21 cellular contexts compared by ENCODE assay signal in the genomic region with DNA sequence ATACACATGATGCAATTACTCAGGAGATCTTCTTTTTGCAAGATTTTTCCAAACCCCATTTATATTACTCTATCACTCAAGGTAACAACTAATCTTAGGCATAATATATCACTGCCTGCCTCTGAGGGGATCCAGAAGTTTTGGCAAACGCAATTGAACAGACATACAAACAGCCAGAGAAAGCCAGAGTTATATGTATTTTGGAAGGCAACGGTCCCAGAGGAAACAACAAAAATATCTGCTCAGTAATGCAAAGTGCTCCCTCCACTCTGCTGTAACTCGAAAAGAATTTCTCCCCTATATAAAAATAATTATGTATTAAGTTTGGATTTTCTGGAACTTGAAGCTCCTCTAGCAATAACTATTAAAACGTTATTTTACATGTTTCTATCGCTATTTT. TPM values are rescaled to one million over a fixed set of nuclear protein-coding genes. Genes with fewer than 3 reads are reported as not detected.
DNase-seq lines count a peak whose midpoint lies in the region; ATAC-seq and TF ChIP-seq lines count a peak whose summit lies in the region.
"Had no signal": no experiment of that assay in that cellular context is flagged by ENCODE, and none has a peak within 500 bp of the region (broad histone marks: within the 10 kb centered on the region; RNA-seq: fewer than 3 reads in every experiment).

No MANE protein-coding gene starts in this region.

- peak overlapping the region; percentile 5 to 45 for H3K18ac ChIP-seq in mesenchymal stem cell (ENCODE audit: low read depth in 1 of 2, low read length in 2 of 2)

- peak overlapping the region; percentile 97 for H3K27ac ChIP-seq in PC-3 (ENCODE audit: low read length)
- H3K27ac ChIP-seq in brain microvascular endothelial cell, result peak overlapping the region; percentile 96
- peak overlapping the region; percentile 97 for H3K27ac ChIP-seq in mesenchymal stem cell (ENCODE audit: low read length, poor library complexity, severe bottlenecking)
- H3K27ac ChIP-seq in smooth muscle cell (ENCODE audit: low read depth), result peak overlapping the region; percentile 81
- H3K27ac ChIP-seq: HL-60 had no signal

- no peak overlapping the region for H3K4ac ChIP-seq in mesenchymal stem cell (ENCODE audit: low read depth in 1 of 2, low read length in 2 of 2)

- H3K36me3 ChIP-seq in PC-3 (ENCODE audit: low read depth, low read length), result no peaks in the 10 kb centered on the region
- H3K36me3 ChIP-seq in brain microvascular endothelial cell (replicated peaks), result no peaks in the 10 kb centered on the region
- H3K36me3 ChIP-seq in mesenchymal stem cell (ENCODE audit: control insufficient read depth in 1 of 2, insufficient read depth in 2 of 2, low read depth in 1 of 2, low read length in 2 of 2), result no peaks in the 10 kb centered on the region
- H3K36me3 ChIP-seq in smooth muscle cell (ENCODE audit: low read depth), result no peaks in the 10 kb centered on the region

- CTCF ChIA-PET in PC-3 (lab: Charles Lee), result no interaction called here

- peaks cover 34% of the 10 kb centered on the region for H3K4me1 ChIP-seq in PC-3 (ENCODE audit: insufficient read depth, low read length)
- H3K4me1 ChIP-seq in mesenchymal stem cell (ENCODE audit: control insufficient read depth, insufficient read depth, low read depth, low read length), result peaks cover 9% of the 10 kb centered on the region
- peaks cover 6% of the 10 kb centered on the region for H3K4me1 ChIP-seq in smooth muscle cell (ENCODE audit: low read depth)

- H3K23ac ChIP-seq in mesenchymal stem cell (ENCODE audit: low read length in 2 of 2), result no peak overlapping the region

- peak overlapping the region in 1 of 2 experiments; percentile 49 for H2BK12ac ChIP-seq in mesenchymal stem cell (ENCODE audit: low read length in 2 of 2)

- H3F3A ChIP-seq in PC-3 (ENCODE audit: low read length, unreplicated experiment), result peaks cover 10% of the 10 kb centered on the region
- H3F3A ChIP-seq in smooth muscle cell (ENCODE audit: low read depth), result peaks cover 9% of the 10 kb centered on the region

- H3K79me2 ChIP-seq in PC-3 (ENCODE audit: low read length), result no peaks in the 10 kb centered on the region
- H3K79me2 ChIP-seq in smooth muscle cell (ENCODE audit: low read depth), result no peaks in the 10 kb centered on the region

- H4K8ac ChIP-seq in mesenchymal stem cell (ENCODE audit: low read length), result no peak overlapping the region

- 0 out of 2 replicates have a peak, but pooled peaks cover 6% of the 10 kb centered on the region for H3K9me2 ChIP-seq in PC-3 (replicated peaks; ENCODE audit: low read length)

- H2BK5ac ChIP-seq in mesenchymal stem cell (ENCODE audit: low read depth, low read length, poor library complexity, severe bottlenecking), result no peak overlapping the region

- TF ChIP-seq CTCF in PC-3 (conservative IDR thresholded peaks at IDR 0.05; ENCODE audit: low read depth, low read length) (no peak), brain microvascular endothelial cell (IDR thresholded peaks at IDR 0.05; ENCODE audit: low read depth, low read length, missing control alignments) (no peak), smooth muscle cell (IDR thresholded peaks at IDR 0.05; ENCODE audit: borderline replicate concordance, insufficient read depth, poor library complexity, severe bottlenecking) (no peak)

- BruUV-seq in PC-3 (replicated peaks; lab: Mats Ljungman, UMichigan), result no TSS peak

- intact Hi-C loops in PC-3 (cut with micrococcal nuclease), result no loop called here

- POLR2A ChIA-PET in PC-3 (lab: Charles Lee; ENCODE audit: unreplicated experiment), result no interaction called here

- WGBS in mesenchymal stem cell, result 93% methylated on average over 2 of the region's 5 CpGs
- 93% methylated on average over 5 of the region's 5 CpGs for WGBS in smooth muscle cell (ENCODE audit: low lambda C conversion rate)

- H2AK5ac ChIP-seq in mesenchymal stem cell (ENCODE audit: low read length, severe bottlenecking), result peak overlapping the region; percentile 63

- H3K79me1 ChIP-seq in mesenchymal stem cell (replicated peaks; ENCODE audit: low read length, poor library complexity, severe bottlenecking), result no peaks in the 10 kb centered on the region

- peak overlapping the region; percentile 69 for H3K9ac ChIP-seq in PC-3 (ENCODE audit: low read length)
- H3K9ac ChIP-seq in mesenchymal stem cell (ENCODE audit: low read length), result no peak overlapping the region
- H3K9ac ChIP-seq in smooth muscle cell (ENCODE audit: low read depth), result no peak overlapping the region

- H3K27me3 ChIP-seq in PC-3 (ENCODE audit: low read length), result no peaks in the 10 kb centered on the region
- H3K27me3 ChIP-seq in brain microvascular endothelial cell (replicated peaks), result no peaks in the 10 kb centered on the region
- H3K27me3 ChIP-seq in mesenchymal stem cell (ENCODE audit: control insufficient read depth in 1 of 2, insufficient read depth in 1 of 2, low read length in 2 of 2), result peaks cover 0 to 8% of the 10 kb centered on the region in 2 experiments
- no peaks in the 10 kb centered on the region for H3K27me3 ChIP-seq in smooth muscle cell (ENCODE audit: low read depth)

- no peak overlapping the region for H3K14ac ChIP-seq in mesenchymal stem cell (ENCODE audit: low read length in 2 of 2)

- no peak overlapping the region for H2BK15ac ChIP-seq in mesenchymal stem cell (ENCODE audit: low read depth, poor library complexity, severe bottlenecking)

- H3K9me3 ChIP-seq in PC-3 (ENCODE audit: low read length), result no peaks in the 10 kb centered on the region
- no peaks in the 10 kb centered on the region for H3K9me3 ChIP-seq in mesenchymal stem cell (ENCODE audit: control insufficient read depth, low read length)
- no peaks in the 10 kb centered on the region for H3K9me3 ChIP-seq in smooth muscle cell (replicated peaks; ENCODE audit: low read depth)

- no peak for ATAC-seq in PC-3
- no peak for ATAC-seq in activated CD4-positive, CD25-positive, alpha-beta regulatory T cell treated with anti-CD3 and anti-CD28 coated beads, Interleukin-2, amount 50 U/mL, for 24 hours

- H3K4me2 ChIP-seq in PC-3 (ENCODE audit: low read length) (peak overlapping the region; percentile 45), mesenchymal stem cell (ENCODE audit: low read length, poor library complexity, severe bottlenecking) (no peak overlapping the region), smooth muscle cell (no peak overlapping the region)

- H3K4me3 ChIP-seq in PC-3 (ENCODE audit: low read length) (no peak overlapping the region), brain microvascular endothelial cell (ENCODE audit: low read depth, low read length) (no peak overlapping the region), mesenchymal stem cell (ENCODE audit: insufficient read depth in 1 of 2, low read depth in 1 of 2, low read length in 2 of 2) (no peak overlapping the region), smooth muscle cell (no peak overlapping the region)

- H4K20me1 ChIP-seq in PC-3 (ENCODE audit: low read length) (no peaks in the 10 kb centered on the region), smooth muscle cell (ENCODE audit: low read depth) (no peaks in the 10 kb centered on the region)

- no peak overlapping the region for H4K91ac ChIP-seq in mesenchymal stem cell (ENCODE audit: low read length)

- H2AFZ ChIP-seq in PC-3 (ENCODE audit: low read length), result no peak overlapping the region
- no peak overlapping the region for H2AFZ ChIP-seq in mesenchymal stem cell (ENCODE audit: low read depth, low read length)
- no peak overlapping the region for H2AFZ ChIP-seq in smooth muscle cell (ENCODE audit: low read depth)

- in situ Hi-C loops in brain microvascular endothelial cell (cut with HindIII; ENCODE audit: low pct_ligation_motif_present, low sequenced_read_pairs), result no loop called here

- DNase-seq in PC-3, result no peak
- DNase-seq in brain microvascular endothelial cell, result no peak
- DNase-seq in mesenchymal stem cell, result no peak
- no peak for DNase-seq in smooth muscle cell (lab: John Stamatoyannopoulos, UW; ENCODE audit: unreplicated experiment)
- no peak for DNase-seq in NCI-H128 (lab: John Stamatoyannopoulos, UW; ENCODE audit: unreplicated experiment)
- no peak for DNase-seq in NCI-H2196 treated with DMSO at 0.1 percent for 48 hours (lab: John Stamatoyannopoulos, UW; ENCODE audit: unreplicated experiment)
- DNase-seq: ACHN; C1 segment of cervical spinal cord; CD8-positive, alpha-beta memory T cell; DMS53; Karpas-422; NCI-H1436; NCI-H2029 treated with DMSO at 0.1 percent for 48 hours; NCI-H2171; NCI-H446 treated with DMSO at 0.1 percent for 48 hours; NCI-H69; SHP77 had no signal

- H2BK120ac ChIP-seq in mesenchymal stem cell (ENCODE audit: low read depth, low read length), result no peak overlapping the region

RNA-seq across cellular contexts. Expression of a gene that starts 3.9 kb away (rescaled TPM):
- not detected in 2 replicates for total RNA-seq in PC-3 (2014; rRNA removed)
- not detected for polyA plus RNA-seq in mesenchymal stem cell (2013, experiment 1 of 2)
- polyA plus RNA-seq in mesenchymal stem cell (2013, experiment 2 of 2), result not detected
- total RNA-seq in smooth muscle cell, result not detected in 2 replicates
- polyA plus RNA-seq in smooth muscle cell, result 1.4 TPM in 1 of 2 replicates, not detected in the other
- total RNA-seq: CD8-positive, alpha-beta memory T cell; MCF 10A had no signal
- polyA plus RNA-seq: CD8-positive, alpha-beta memory T cell; IgD-negative memory B cell had no signal

RNA-seq across cellular contexts. Expression of a gene that starts 17.9 kb away (rescaled TPM):
- total RNA-seq in PC-3 (2014; rRNA removed), result 0.58 TPM in 1 of 2 replicates, not detected in the other
- not detected for polyA plus RNA-seq in mesenchymal stem cell (2013, experiment 1 of 2)
- not detected for polyA plus RNA-seq in mesenchymal stem cell (2013, experiment 2 of 2)
- not detected in 2 replicates for total RNA-seq in smooth muscle cell
- polyA plus RNA-seq in smooth muscle cell, result not detected in 2 replicates
- total RNA-seq: CD8-positive, alpha-beta memory T cell; MCF 10A had no signal
- polyA plus RNA-seq: CD8-positive, alpha-beta memory T cell; IgD-negative memory B cell had no signal

RNA-seq across cellular contexts. Expression of a gene that starts 42.4 kb away (rescaled TPM):
- total RNA-seq in PC-3 (2014; rRNA removed) (31.1 and 31.2 TPM in 2 replicates), smooth muscle cell (292 and 302 TPM in 2 replicates)
- polyA plus RNA-seq in mesenchymal stem cell (2013, experiment 1 of 2), result 385 TPM
- polyA plus RNA-seq in mesenchymal stem cell (2013, experiment 2 of 2), result 385 TPM
- 230 and 309 TPM in 2 replicates for polyA plus RNA-seq in smooth muscle cell
- polyA plus RNA-seq: CD8-positive, alpha-beta memory T cell; IgD-negative memory B cell had no signal
